In the genomic region with DNA sequence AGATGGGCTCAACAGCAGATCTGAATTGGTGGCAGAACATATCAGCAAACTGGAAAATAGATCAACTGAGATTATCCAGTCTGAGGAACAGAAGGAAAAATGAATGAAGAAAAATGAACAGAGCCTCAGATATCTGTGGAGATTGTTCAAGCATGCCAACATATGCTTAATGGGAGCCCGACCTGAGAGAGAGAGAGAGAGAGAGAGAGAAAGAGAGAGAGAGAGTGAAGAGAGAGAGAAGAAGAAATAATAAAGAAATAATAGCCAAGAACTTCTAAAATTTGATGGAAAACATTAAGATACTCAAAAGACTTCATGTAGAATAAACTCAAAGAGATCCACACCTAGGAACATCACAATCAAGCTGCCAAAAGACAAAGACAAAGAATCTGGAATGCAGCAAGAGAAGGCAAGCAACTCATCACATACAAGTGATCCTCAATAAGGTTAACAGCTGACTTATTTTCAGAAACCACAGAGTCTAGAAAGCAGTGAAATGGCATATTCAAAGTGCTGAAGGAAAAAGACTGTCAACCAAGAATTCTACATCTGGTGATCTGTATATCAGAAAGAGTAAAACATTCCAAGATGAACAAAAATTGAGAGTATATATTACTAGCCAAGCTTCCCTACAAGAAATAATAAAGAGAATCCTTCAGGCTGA, we compare ENCODE assay signal across 18 cellular contexts.
DNase-seq lines count a peak whose midpoint lies in the region; ATAC-seq and TF ChIP-seq lines count a peak whose summit lies in the region.
"Had no signal": no experiment of that assay in that cellular context is flagged by ENCODE, and none has a peak within 500 bp of the region (broad histone marks: within the 10 kb centered on the region; RNA-seq: fewer than 3 reads in every experiment).

No MANE protein-coding gene starts in this region.

- no peak overlapping the region for H3K4me3 Mint-ChIP-seq in WTC11
- no peak overlapping the region for H3K4me3 Mint-ChIP-seq in stimulated activated memory B cell treated with anti-CD40 and anti-IgM and Interleukin-4, amounts not matched to agents 10 μg/mL and 1 μg/mL and 100 μg/mL, for 72 hours
- H3K4me3 Mint-ChIP-seq: CD4-positive, alpha-beta memory T cell; CD4-positive, CD25-positive, alpha-beta regulatory T cell; CD8-positive, alpha-beta memory T cell had no signal

- ATAC-seq in WTC11 (no peak), sciatic nerve (no peak)
- ATAC-seq in stimulated activated memory B cell treated with anti-CD40 and anti-IgM and Interleukin-4, amounts not matched to agents 10 μg/mL and 1 μg/mL and 100 μg/mL, for 72 hours = no peak

- H3K4me1 ChIP-seq in HEK293 (ENCODE audit: control insufficient read depth, insufficient read depth, low read length) = 0 out of 2 replicates have a peak, but pooled peaks cover 2% of the 10 kb centered on the region
- H3K4me1 ChIP-seq: BE2C, BLaER1, Caco-2 had no signal

- intact Hi-C loops in sciatic nerve (cut with DNase I) = no loop called here

- no peaks in the 10 kb centered on the region for H3K36me3 ChIP-seq in HEK293 (ENCODE audit: control insufficient read depth in 2 of 2, insufficient read depth in 1 of 2, low read length in 2 of 2)
- H3K36me3 ChIP-seq: BE2C, BLaER1 had no signal

- no peak for TF ChIP-seq CTCF in HEK293 (tag by site-specific recombination; IDR thresholded peaks at IDR 0.05)
- no peak for TF ChIP-seq CTCF in WTC11 (IDR thresholded peaks at IDR 0.05)

- CTCF ChIA-PET in HEK293 (lab: Yijun Ruan, JAX) = interaction anchor here (0.7 to 3.8 kb wide), 2 partner anchors 19 to 205 kb away, joined by 4 to 26 read pairs; no protein-coding TSS in a partner anchor
- CTCF ChIA-PET in WTC11 (lab: Charles Lee) = interaction anchor here (1.5 kb wide), 1 partner anchor 19 kb away, joined by 7 read pairs; no protein-coding TSS in a partner anchor

- H3K9me3 Mint-ChIP-seq in WTC11 = peaks cover 22% of the 10 kb centered on the region
- H3K9me3 Mint-ChIP-seq in stimulated activated memory B cell treated with anti-CD40 and anti-IgM and Interleukin-4, amounts not matched to agents 10 μg/mL and 1 μg/mL and 100 μg/mL, for 72 hours = peaks cover 9% of the 10 kb centered on the region

- H3K9me3 ChIP-seq in HEK293 (ENCODE audit: control insufficient read depth, insufficient read depth, low read depth, low read length) = no peaks in the 10 kb centered on the region; the same call in 1 of the 2 replicates
- H3K9me3 ChIP-seq: BE2C, BLaER1 had no signal

- H3K27ac Mint-ChIP-seq in WTC11 = no peak overlapping the region
- H3K27ac Mint-ChIP-seq in stimulated activated memory B cell treated with anti-CD40 and anti-IgM and Interleukin-4, amounts not matched to agents 10 μg/mL and 1 μg/mL and 100 μg/mL, for 72 hours = peak overlapping the region; percentile 26
- H3K27ac Mint-ChIP-seq: CD4-positive, alpha-beta memory T cell; CD4-positive, CD25-positive, alpha-beta regulatory T cell; CD8-positive, alpha-beta memory T cell had no signal

- peaks cover 26% of the 10 kb centered on the region for H3K4me1 Mint-ChIP-seq in WTC11
- peaks cover 25% of the 10 kb centered on the region for H3K4me1 Mint-ChIP-seq in stimulated activated memory B cell treated with anti-CD40 and anti-IgM and Interleukin-4, amounts not matched to agents 10 μg/mL and 1 μg/mL and 100 μg/mL, for 72 hours
- H3K4me1 Mint-ChIP-seq: CD4-positive, alpha-beta memory T cell; CD8-positive, alpha-beta memory T cell had no signal

- H3K36me3 Mint-ChIP-seq in WTC11 = peaks cover 21% of the 10 kb centered on the region
- peaks cover 18% of the 10 kb centered on the region for H3K36me3 Mint-ChIP-seq in stimulated activated memory B cell treated with anti-CD40 and anti-IgM and Interleukin-4, amounts not matched to agents 10 μg/mL and 1 μg/mL and 100 μg/mL, for 72 hours
- H3K36me3 Mint-ChIP-seq: CD14-positive monocyte; CD4-positive, CD25-positive, alpha-beta regulatory T cell; CD8-positive, alpha-beta memory T cell had no signal

- peaks cover 4% of the 10 kb centered on the region for H3K27me3 Mint-ChIP-seq in WTC11 (ENCODE audit: low read depth)
- peaks cover 15% of the 10 kb centered on the region for H3K27me3 Mint-ChIP-seq in stimulated activated memory B cell treated with anti-CD40 and anti-IgM and Interleukin-4, amounts not matched to agents 10 μg/mL and 1 μg/mL and 100 μg/mL, for 72 hours

- DNase-seq in WTC11 (ENCODE audit: low spot score) = no peak
- DNase-seq in activated CD4-positive, alpha-beta T cell treated with anti-CD3 and anti-CD28 coated beads for 48 hours = no peak
- no peak for DNase-seq in sciatic nerve (ENCODE audit: low spot score)
- DNase-seq: 8988T; ACHN; BE2C; C1 segment of cervical spinal cord; Caco-2; Calu3; CD4-positive, alpha-beta memory T cell; CD4-positive, CD25-positive, alpha-beta regulatory T cell; CD8-positive, alpha-beta memory T cell; DMS79 treated with DMSO at 0.1 percent for 48 hours; GF-D8 had no signal

- POLR2A ChIA-PET in HEK293 (lab: Yijun Ruan, JAX) = no interaction called here
- POLR2A ChIA-PET in WTC11 (lab: Charles Lee) = no interaction called here

- H3K4me3 ChIP-seq in HEK293 (ENCODE audit: low read depth, low read length) = no peak overlapping the region
- H3K4me3 ChIP-seq: BLaER1 had no signal

- H3K27ac ChIP-seq in HEK293 (ENCODE audit: extremely low read depth, low read depth, low read length) = no peak overlapping the region
- H3K27ac ChIP-seq: BLaER1 had no signal

TF ChIP-seq in HEK293, 187 proteins besides CTCF, POLR2A, EP300 and RAD21:
- TF ChIP-seq ZNF133 (tag by site-specific recombination; IDR thresholded peaks at IDR 0.05) (peak; percentile 83), ZNF596 (tag by site-specific recombination; IDR thresholded peaks at IDR 0.05) (peak; percentile 85), RBAK (tag by site-specific recombination; IDR thresholded peaks at IDR 0.05) (no peak), ZNF580 (tag by site-specific recombination; IDR thresholded peaks at IDR 0.05) (no peak), ZNF768 (tag by site-specific recombination; IDR thresholded peaks at IDR 0.05) (no peak), ZNF664 (tag by site-specific recombination; IDR thresholded peaks at IDR 0.05) (no peak), ZNF274 (IDR thresholded peaks at IDR 0.05; ENCODE audit: low read length) (no peak), ZNF274 (tag by site-specific recombination; IDR thresholded peaks at IDR 0.05; ENCODE audit: borderline replicate concordance) (no peak)
- TF ChIP-seq, protein P1, sequence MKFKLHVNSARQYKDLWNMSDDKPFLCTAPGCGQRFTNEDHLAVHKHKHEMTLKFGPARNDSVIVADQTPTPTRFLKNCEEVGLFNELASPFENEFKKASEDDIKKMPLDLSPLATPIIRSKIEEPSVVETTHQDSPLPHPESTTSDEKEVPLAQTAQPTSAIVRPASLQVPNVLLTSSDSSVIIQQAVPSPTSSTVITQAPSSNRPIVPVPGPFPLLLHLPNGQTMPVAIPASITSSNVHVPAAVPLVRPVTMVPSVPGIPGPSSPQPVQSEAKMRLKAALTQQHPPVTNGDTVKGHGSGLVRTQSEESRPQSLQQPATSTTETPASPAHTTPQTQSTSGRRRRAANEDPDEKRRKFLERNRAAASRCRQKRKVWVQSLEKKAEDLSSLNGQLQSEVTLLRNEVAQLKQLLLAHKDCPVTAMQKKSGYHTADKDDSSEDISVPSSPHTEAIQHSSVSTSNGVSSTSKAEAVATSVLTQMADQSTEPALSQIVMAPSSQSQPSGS (tag by site-specific recombination; IDR thresholded peaks at IDR 0.05; ENCODE audit: low read depth) = no peak

TF ChIP-seq in WTC11, 78 proteins besides CTCF, POLR2A, EP300 and RAD21:
- TF ChIP-seq ZNF317 (CRISPR knock-in tag; IDR thresholded peaks at IDR 0.05; ENCODE audit: borderline replicate concordance, low read depth) = peak; percentile 87
- TF ChIP-seq CREB1 (CRISPR knock-in tag; IDR thresholded peaks at IDR 0.05) = no peak
